9 cellular contexts compared by ENCODE assay signal in the genomic region with DNA sequence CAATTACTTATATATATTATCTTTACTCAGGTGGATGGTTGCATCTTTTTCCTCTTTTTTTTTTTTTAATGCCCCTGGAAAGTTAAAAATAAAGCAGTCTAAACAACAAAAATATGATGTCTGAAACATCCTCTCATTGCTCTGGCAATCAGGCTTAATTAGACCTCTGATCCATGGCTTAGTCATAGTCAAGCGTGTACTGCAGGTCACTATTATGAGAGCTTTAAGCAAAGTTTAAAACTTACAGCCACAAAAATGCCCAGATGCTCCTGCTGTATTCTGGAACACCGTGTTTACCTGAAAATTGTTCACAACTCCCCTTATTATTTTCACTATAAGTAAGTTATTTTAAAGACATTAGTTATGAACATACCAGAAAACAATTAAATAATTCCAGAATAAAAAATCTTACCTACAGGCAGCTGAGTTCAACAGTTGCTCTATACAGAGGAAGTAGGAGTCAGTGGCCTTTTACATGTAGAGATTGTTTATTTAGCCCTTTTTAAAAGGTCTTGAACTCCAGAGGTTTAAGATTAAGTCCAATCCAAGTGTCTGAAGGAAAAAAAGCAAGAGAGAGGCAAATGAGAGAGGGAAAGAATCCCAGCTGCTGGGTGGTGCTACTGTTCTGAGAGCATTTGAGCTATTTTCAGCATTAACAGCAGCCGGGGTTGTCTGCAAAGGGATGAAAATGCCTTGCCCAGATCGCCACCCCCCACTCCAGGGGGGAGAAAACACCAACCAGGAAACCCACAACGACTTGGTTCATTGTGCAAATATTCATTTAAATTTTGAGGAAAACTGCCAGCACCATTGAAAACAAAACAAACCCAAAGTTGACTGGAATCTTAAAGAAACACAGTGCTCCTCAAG. TPM values are rescaled to one million over a fixed set of nuclear protein-coding genes. Genes with fewer than 3 reads are reported as not detected.
A peak's percentile ranks its signal among the peaks of the same experiment; 100 is the strongest.
DNase-seq lines count a peak whose midpoint lies in the region; ATAC-seq and TF ChIP-seq lines count a peak whose summit lies in the region.
"Had no signal": no experiment of that assay in that cellular context is flagged by ENCODE, and none has a peak within 500 bp of the region (broad histone marks: within the 10 kb centered on the region; RNA-seq: fewer than 3 reads in every experiment).

No MANE protein-coding gene starts in this region.

- H3K27ac Mint-ChIP-seq in stimulated activated naive B cell treated with anti-CD40 and anti-IgM and Interleukin-4, amounts not matched to agents 10 μg/mL and 1 μg/mL and 100 μg/mL, for 72 hours: no peak overlapping the region
- no peak overlapping the region for H3K27ac Mint-ChIP-seq in activated naive CD4-positive, alpha-beta T cell treated with anti-CD3 and anti-CD28 coated beads for 36 hours

- peaks cover 0 to 3% of the 10 kb centered on the region in 2 donors for H3K36me3 Mint-ChIP-seq in stimulated activated naive B cell treated with anti-CD40 and anti-IgM and Interleukin-4, amounts not matched to agents 10 μg/mL and 1 μg/mL and 100 μg/mL, for 72 hours
- H3K36me3 Mint-ChIP-seq in activated naive CD4-positive, alpha-beta T cell treated with anti-CD3 and anti-CD28 coated beads for 36 hours (ENCODE audit: low read depth): no peaks in the 10 kb centered on the region

- H3K4me3 Mint-ChIP-seq in stimulated activated naive B cell treated with anti-CD40 and anti-IgM and Interleukin-4, amounts not matched to agents 10 μg/mL and 1 μg/mL and 100 μg/mL, for 72 hours: no peak overlapping the region
- H3K4me3 Mint-ChIP-seq in activated naive CD4-positive, alpha-beta T cell treated with anti-CD3 and anti-CD28 coated beads for 36 hours: no peak overlapping the region
- H3K4me3 Mint-ChIP-seq: naive B cell had no signal

- H3K27ac ChIP-seq in left ventricle myocardium inferior (replicated peaks) (peak overlapping the region; percentile 90), psoas muscle (peak overlapping the region; percentile 10)

- H3K27me3 ChIP-seq in left ventricle myocardium inferior (ENCODE audit: low read depth): no peaks in the 10 kb centered on the region
- peaks cover 0 to 3% (median 0%) of the 10 kb centered on the region in 3 donors for H3K27me3 ChIP-seq in psoas muscle (ENCODE audit: insufficient read depth in 3 of 3, low read length in 2 of 3)

- peaks cover 73% of the 10 kb centered on the region for H3K4me1 ChIP-seq in left ventricle myocardium inferior
- H3K4me1 ChIP-seq in psoas muscle: no peaks in the 10 kb centered on the region

- intact Hi-C loops in left ventricle myocardium inferior (cut with micrococcal nuclease): no loop called here
- intact Hi-C loops in psoas muscle (cut with DNase I): no loop called here
- intact Hi-C loops in activated naive CD4-positive, alpha-beta T cell treated with anti-CD3 and anti-CD28 coated beads for 36 hours (cut with micrococcal nuclease): no loop called here

- peaks cover 3 to 4% of the 10 kb centered on the region in 2 donors for H3K9me3 Mint-ChIP-seq in stimulated activated naive B cell treated with anti-CD40 and anti-IgM and Interleukin-4, amounts not matched to agents 10 μg/mL and 1 μg/mL and 100 μg/mL, for 72 hours
- H3K9me3 Mint-ChIP-seq in activated naive CD4-positive, alpha-beta T cell treated with anti-CD3 and anti-CD28 coated beads for 36 hours: peaks cover 7% of the 10 kb centered on the region

- whole genome bisulfite sequencing in psoas muscle, 3 donors: 22 to 32% (median 24%) methylated on average over 5 of the region's 5 CpGs

- peaks cover 0 to 8% of the 10 kb centered on the region in 2 donors for H3K4me1 Mint-ChIP-seq in stimulated activated naive B cell treated with anti-CD40 and anti-IgM and Interleukin-4, amounts not matched to agents 10 μg/mL and 1 μg/mL and 100 μg/mL, for 72 hours
- no peaks in the 10 kb centered on the region for H3K4me1 Mint-ChIP-seq in activated naive CD4-positive, alpha-beta T cell treated with anti-CD3 and anti-CD28 coated beads for 36 hours (ENCODE audit: low read depth)
- H3K4me1 Mint-ChIP-seq: naive B cell had no signal

- H3K4me3 ChIP-seq in left ventricle myocardium inferior (peak overlapping the region; percentile 65), psoas muscle (peak overlapping the region; percentile 49)

- no peak for TF ChIP-seq CTCF in left ventricle myocardium inferior (IDR thresholded peaks at IDR 0.05; ENCODE audit: borderline replicate concordance)
- TF ChIP-seq CTCF in psoas muscle (IDR thresholded peaks at IDR 0.05): no peak

- peaks cover 8 to 9% of the 10 kb centered on the region in 2 donors for H3K27me3 Mint-ChIP-seq in stimulated activated naive B cell treated with anti-CD40 and anti-IgM and Interleukin-4, amounts not matched to agents 10 μg/mL and 1 μg/mL and 100 μg/mL, for 72 hours
- peaks cover 4% of the 10 kb centered on the region for H3K27me3 Mint-ChIP-seq in activated naive CD4-positive, alpha-beta T cell treated with anti-CD3 and anti-CD28 coated beads for 36 hours (ENCODE audit: low read depth)

- H3K9me3 ChIP-seq in left ventricle myocardium inferior (replicated peaks): peaks cover 4% of the 10 kb centered on the region
- peaks cover 6% of the 10 kb centered on the region for H3K9me3 ChIP-seq in psoas muscle

- DNase-seq in EH (ENCODE audit: low read depth) (peak; percentile 96), amniotic stem cell (lab: John Stamatoyannopoulos, UW) (peak; percentile 69), left ventricle myocardium inferior (no peak), psoas muscle (no peak), NCI-H2029 treated with DMSO at 0.1 percent for 48 hours (lab: John Stamatoyannopoulos, UW) (no peak), DMS 273 treated with DMSO at 0.1 percent for 48 hours (lab: John Stamatoyannopoulos, UW) (no peak)
- DNase-seq in stimulated activated naive B cell treated with anti-CD40 and anti-IgM and Interleukin-4, amounts not matched to agents 10 μg/mL and 1 μg/mL and 100 μg/mL, for 72 hours: no peak
- DNase-seq in activated naive CD4-positive, alpha-beta T cell treated with anti-CD3 and anti-CD28 coated beads for 36 hours: no peak
- DNase-seq: naive B cell had no signal

- ATAC-seq in psoas muscle: no peak
- no peak for ATAC-seq in stimulated activated naive B cell treated with anti-CD40 and anti-IgM and Interleukin-4, amounts not matched to agents 10 μg/mL and 1 μg/mL and 100 μg/mL, for 72 hours (replicated peaks)

- H3K36me3 ChIP-seq in left ventricle myocardium inferior: no peaks in the 10 kb centered on the region
- H3K36me3 ChIP-seq in psoas muscle (ENCODE audit: insufficient read depth in 1 of 2, low read depth in 1 of 2): no peaks in the 10 kb centered on the region

- CTCF ChIA-PET in activated naive CD4-positive, alpha-beta T cell treated with anti-CD3 and anti-CD28 coated beads for 36 hours (lab: Charles Lee): no interaction called here

RNA-seq across cellular contexts. Expression of a gene that starts 36.9 kb away (rescaled TPM):
- total RNA-seq in left ventricle myocardium inferior (1,282 TPM), psoas muscle (10 to 100 TPM in 3 of 4 donors, 1 to 10 TPM in 1; 5.9 to 30.4 (median 19.8) TPM)
- 1 to 10 TPM; 2.5 to 7.2 (median 6.0) TPM for polyA plus RNA-seq in psoas muscle
- not detected for total RNA-seq in activated naive CD4-positive, alpha-beta T cell treated with anti-CD3 and anti-CD28 coated beads for 36 hours

Comparison
In these comparisons a context has a peak if more than half of its experiments do, and no peak if none do; other contexts are left out.
1. DNase-seq: peak in EH (single experiment) and amniotic stem cell (single experiment); none in left ventricle myocardium inferior (single experiment), psoas muscle (0 of 2), stimulated activated naive B cell treated with anti-CD40 and anti-IgM and Interleukin-4, amounts not matched to agents 10 μg/mL and 1 μg/mL and 100 μg/mL, for 72 hours (single experiment), NCI-H2029 treated with DMSO at 0.1 percent for 48 hours (single experiment), DMS 273 treated with DMSO at 0.1 percent for 48 hours (single experiment) and activated naive CD4-positive, alpha-beta T cell treated with anti-CD3 and anti-CD28 coated beads for 36 hours (single experiment).
2. RNA of a gene that starts 36.9 kb away (total RNA-seq): 1,282 TPM in left ventricle myocardium inferior (single experiment); 5.9 to 30.4 TPM in psoas muscle and not detected in activated naive CD4-positive, alpha-beta T cell treated with anti-CD3 and anti-CD28 coated beads for 36 hours; every median in the first group is over 10 times any median in the second.